Comparison of ENCODE assay signal across 27 cellular contexts in the genomic region with DNA sequence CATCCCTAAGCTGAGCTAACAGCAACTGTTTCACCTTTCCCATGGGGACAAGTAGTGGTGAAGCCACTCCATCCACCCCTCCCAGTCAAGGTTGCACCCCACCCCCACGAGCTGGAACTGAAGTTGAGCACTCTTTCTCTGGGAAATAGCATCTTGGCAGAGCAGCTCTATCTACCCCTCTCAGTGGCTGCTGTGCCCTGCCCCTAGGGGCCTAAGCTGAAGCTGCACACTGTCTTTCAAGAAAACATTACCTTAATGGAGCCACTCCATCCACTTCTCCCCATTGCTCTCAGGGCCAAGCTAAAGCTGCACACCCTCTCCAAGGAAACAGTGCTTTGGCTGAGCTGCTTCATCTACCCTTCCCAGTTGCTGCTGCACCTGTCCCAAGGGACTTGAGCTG.
DNase-seq lines count a peak whose midpoint lies in the region; ATAC-seq, FAIRE-seq and TF ChIP-seq lines count a peak whose summit lies in the region.
"Had no signal": no experiment of that assay in that cellular context is flagged by ENCODE, and none has a peak within 500 bp of the region (broad histone marks: within the 10 kb centered on the region; RNA-seq: fewer than 3 reads in every experiment).

No MANE protein-coding gene starts in this region.

- DNase-seq in NCI-H524 (lab: John Stamatoyannopoulos, UW), result peak; percentile 19 to 24
- DNase-seq in NCI-H524 treated with DMSO at 0.1 percent for 48 hours (lab: John Stamatoyannopoulos, UW), result no peak
- DNase-seq in NCI-H1436 treated with DMSO at 0.1 percent for 48 hours (lab: John Stamatoyannopoulos, UW), result peak; percentile 20
- DNase-seq in bronchial epithelial cell (ENCODE audit: low read depth), result no peak
- no peak for DNase-seq in urothelium cell line (ENCODE audit: low spot score)
- no peak for DNase-seq in hepatic stellate cell (ENCODE audit: low spot score)
- DNase-seq: activated CD4-positive, alpha-beta T cell treated with anti-CD3 and anti-CD28 coated beads, Interleukin-2, amount 10 ng/mL, durations not matched to agents 24 days and 14 days; activated gamma-delta T cell treated with Interleukin-2 at 50 U/mL for 16 hours; activated naive CD8-positive, alpha-beta T cell treated with anti-CD3 and anti-CD28 coated beads, Interleukin-2, amount 50 U/mL, for 24 hours; activated T-cell treated with anti-CD3 and anti-CD28 coated beads, Interleukin-2, amount 50 U/mL, for 24 hours; CD4-positive, alpha-beta T cell; IMR-90; left ventricle myocardium superior; naive B cell; NCI-H1694 treated with DMSO at 0.1 percent for 48 hours; NCI-H446; stimulated activated naive CD8-positive, alpha-beta T cell treated with anti-CD3 and anti-CD28 coated beads, Interleukin-15, Interleukin-2, amounts not matched to agents 100 U/mL and 50 U/mL, for 24 hours; T-helper 2 cell; testis; uterus had no signal

- no peaks in the 10 kb centered on the region for H3K27me3 ChIP-seq in bronchial epithelial cell (ENCODE audit: control insufficient read depth, insufficient read depth, low read length)
- H3K27me3 ChIP-seq: testis, uterus had no signal

- no peak for ATAC-seq in HG02970 (IDR thresholded peaks at IDR 0.05; ENCODE audit: low FRiP score, unreplicated experiment)
- ATAC-seq in HG02588 (IDR thresholded peaks at IDR 0.05; ENCODE audit: unreplicated experiment), result no peak
- ATAC-seq: activated naive CD8-positive, alpha-beta T cell treated with anti-CD3 and anti-CD28 coated beads, Interleukin-2, amount 50 U/mL, for 24 hours; left ventricle myocardium superior; SK-N-SH treated with all-trans-retinoic acid at 6 μM for 48 hours; stimulated activated naive CD8-positive, alpha-beta T cell treated with anti-CD3 and anti-CD28 coated beads, Interleukin-15, Interleukin-2, amounts not matched to agents 100 U/mL and 50 U/mL, for 24 hours had no signal

- no peak for TF ChIP-seq CTCF in bronchial epithelial cell (IDR thresholded peaks at IDR 0.05; ENCODE audit: insufficient read depth, low read length, severe bottlenecking)

- FAIRE-seq in bronchial epithelial cell (lab: Jason Lieb, UNC) (peak; percentile 58), urothelium cell line (lab: Jason Lieb, UNC) (peak; percentile 92)
- FAIRE-seq: endometrium, GM19239, keratinocyte had no signal

- H3K4me3 ChIP-seq in bronchial epithelial cell (ENCODE audit: low read depth, low read length), result no peak overlapping the region
- H3K4me3 ChIP-seq: HAP-1, testis, uterus had no signal

- H3K36me3 ChIP-seq in bronchial epithelial cell (ENCODE audit: control insufficient read depth, insufficient read depth, low read length), result no peaks in the 10 kb centered on the region
- H3K36me3 ChIP-seq: HAP-1, uterus had no signal

Comparison
In these comparisons a context has a peak if more than half of its experiments do, and no peak if none do; other contexts are left out.
1. DNase-seq: peak in NCI-H524 (2 of 2) and NCI-H1436 treated with DMSO at 0.1 percent for 48 hours (single experiment); none in NCI-H524 treated with DMSO at 0.1 percent for 48 hours (single experiment), bronchial epithelial cell (single experiment), urothelium cell line (single experiment) and hepatic stellate cell (single experiment).